ENCODE assay signal across 9 cellular contexts in the genomic region with DNA sequence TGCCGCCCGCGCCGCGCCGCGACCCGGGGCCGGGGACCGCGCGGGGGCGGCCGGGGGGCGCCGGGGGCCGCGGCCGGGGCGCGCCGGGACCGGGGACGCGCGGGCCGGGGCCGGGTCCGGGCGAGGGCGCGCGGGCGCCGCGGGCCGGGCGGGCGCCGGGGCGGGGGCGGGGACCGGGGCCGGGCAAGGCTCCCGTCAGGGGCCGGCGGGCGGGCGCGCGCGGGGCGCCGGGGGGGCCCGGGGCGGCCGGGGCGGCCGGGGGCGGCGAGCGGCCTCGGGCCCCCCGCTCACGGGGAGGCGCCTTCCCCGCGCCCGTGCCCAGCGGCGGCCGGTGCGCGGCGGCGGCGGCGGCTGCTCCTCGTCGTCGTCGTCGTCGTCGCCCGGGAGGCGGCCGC. TPM values are rescaled to one million over a fixed set of nuclear protein-coding genes. Genes with fewer than 3 reads are reported as not detected.
DNase-seq lines count a peak whose midpoint lies in the region; ATAC-seq and TF ChIP-seq lines count a peak whose summit lies in the region.
"Had no signal": no experiment of that assay in that cellular context is flagged by ENCODE, and none has a peak within 500 bp of the region (broad histone marks: within the 10 kb centered on the region; RNA-seq: fewer than 3 reads in every experiment).

No MANE protein-coding gene starts in this region.

- ATAC-seq in GM19397 (IDR thresholded peaks at IDR 0.05; ENCODE audit: unreplicated experiment): peak; percentile 1
- no peak for ATAC-seq in T-cell (replicated peaks in 1 of 4)
- ATAC-seq in HG03196 (IDR thresholded peaks at IDR 0.05; ENCODE audit: unreplicated experiment): no peak

- H3K9me3 ChIP-seq in skeletal muscle tissue (ENCODE audit: control insufficient read depth in 3 of 3, low read length in 3 of 3): no peaks in the 10 kb centered on the region

- H3K27me3 ChIP-seq in skeletal muscle tissue (ENCODE audit: control insufficient read depth in 3 of 3, insufficient read depth in 3 of 3, low read length in 3 of 3): no peaks in the 10 kb centered on the region

- H3K4me1 Mint-ChIP-seq in T-cell: peaks cover 52 to 68% (median 62%) of the 10 kb centered on the region in 3 donors

- no peaks in the 10 kb centered on the region for H3K9me3 Mint-ChIP-seq in T-cell
- H3K9me3 Mint-ChIP-seq: activated naive CD4-positive, alpha-beta T cell treated with anti-CD3 and anti-CD28 coated beads, Interleukin-2, amount 50 U/mL, for 72 hours had no signal

- no peaks in the 10 kb centered on the region for H3K36me3 ChIP-seq in skeletal muscle tissue (ENCODE audit: control insufficient read depth in 3 of 3, insufficient read depth in 3 of 3, low read length in 3 of 3)

- H3K4me3 ChIP-seq in foreskin fibroblast (ENCODE audit: low read depth in 1 of 2, low read length in 2 of 2): peak overlapping the region; percentile 55 to 73
- H3K4me3 ChIP-seq in skeletal muscle tissue (ENCODE audit: low read length in 3 of 3): peak overlapping the region in 2 of 3 donors; percentile 76 to 80

- peak overlapping the region; percentile 75 to 89 (median 81) for H3K4me3 Mint-ChIP-seq in T-cell

- POLR2A ChIA-PET in T-cell (lab: Charles Lee): no interaction called here

- H3K27ac Mint-ChIP-seq in T-cell: no peak overlapping the region

- no peak overlapping the region for H3K27ac ChIP-seq in skeletal muscle tissue (ENCODE audit: low read depth, low read length)

- CTCF ChIA-PET in T-cell (lab: Charles Lee): no interaction called here

- H3K9ac ChIP-seq in skeletal muscle tissue (ENCODE audit: low read depth in 1 of 3, low read length in 3 of 3): peak overlapping the region in 2 of 3 donors; percentile 65 to 83

- no peaks in the 10 kb centered on the region for H3K27me3 Mint-ChIP-seq in T-cell

- no peaks in the 10 kb centered on the region for H3K36me3 Mint-ChIP-seq in T-cell

- peaks cover 34 to 44% (median 43%) of the 10 kb centered on the region in 3 donors for H3K4me1 ChIP-seq in skeletal muscle tissue (ENCODE audit: control insufficient read depth in 3 of 3, insufficient read depth in 3 of 3, low read length in 3 of 3)

- DNase-seq in T-cell: no peak
- no peak for DNase-seq in foreskin fibroblast
- no peak for DNase-seq in NCI-H226
- DNase-seq in NCI-H82 treated with DMSO at 0.1 percent for 48 hours (lab: John Stamatoyannopoulos, UW; ENCODE audit: unreplicated experiment): no peak
- DNase-seq in NCI-H1092 treated with DMSO at 0.1 percent for 48 hours (lab: John Stamatoyannopoulos, UW): no peak

- no peak for TF ChIP-seq CTCF in foreskin fibroblast (IDR thresholded peaks at IDR 0.05; ENCODE audit: low read depth, low read length)

RNA-seq across cellular contexts. Expression of gene ZCCHC14, which starts 0.6 kb away (rescaled TPM):
- 10 to 100 TPM; 23.7 to 32.6 (median 27.3) TPM for total RNA-seq in T-cell
- 11.5 TPM for total RNA-seq in skeletal muscle tissue
